In the genomic region with DNA sequence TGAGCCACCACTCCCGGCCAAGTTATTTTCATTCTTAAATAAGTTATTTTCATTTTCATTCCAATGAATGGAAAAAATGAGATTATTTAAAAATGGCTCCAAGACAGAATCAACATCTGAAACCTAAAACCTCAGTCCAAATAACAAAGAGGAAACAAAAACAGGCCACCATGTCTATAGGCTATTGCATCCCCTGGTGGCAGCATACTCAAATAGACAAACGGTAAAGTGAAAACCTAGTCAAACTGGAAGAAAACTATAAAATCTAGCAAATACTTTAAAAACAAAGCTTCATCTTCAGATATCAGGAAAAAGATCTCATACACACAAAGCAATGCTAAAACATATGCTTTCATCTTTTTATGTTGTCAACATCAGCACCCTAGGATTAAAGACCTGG, we compare ENCODE assay signal across 2 cellular contexts.
TF ChIP-seq lines count a peak whose summit lies in the region.

No MANE protein-coding gene starts in this region.

TF ChIP-seq in HepG2, 621 proteins besides CTCF, POLR2A, EP300 and RAD21:
- TF ChIP-seq, protein P1, sequence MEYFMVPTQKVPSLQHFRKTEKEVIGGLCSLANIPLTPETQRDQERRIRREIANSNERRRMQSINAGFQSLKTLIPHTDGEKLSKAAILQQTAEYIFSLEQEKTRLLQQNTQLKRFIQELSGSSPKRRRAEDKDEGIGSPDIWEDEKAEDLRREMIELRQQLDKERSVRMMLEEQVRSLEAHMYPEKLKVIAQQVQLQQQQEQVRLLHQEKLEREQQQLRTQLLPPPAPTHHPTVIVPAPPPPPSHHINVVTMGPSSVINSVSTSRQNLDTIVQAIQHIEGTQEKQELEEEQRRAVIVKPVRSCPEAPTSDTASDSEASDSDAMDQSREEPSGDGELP (IDR thresholded peaks at IDR 0.05; ENCODE audit: borderline replicate concordance, low read depth) = no peak
- TF ChIP-seq STAG1 (CRISPR knock-in tag; IDR thresholded peaks at IDR 0.05) (peak; percentile 29; the same call in 1 of the 2 replicates), ZNF414 (CRISPR knock-in tag; IDR thresholded peaks at IDR 0.05) (no peak), ZNF263 (CRISPR knock-in tag; IDR thresholded peaks at IDR 0.05) (no peak), ZNF44 (CRISPR knock-in tag; IDR thresholded peaks at IDR 0.05) (no peak), SNAI1 (CRISPR knock-in tag; IDR thresholded peaks at IDR 0.05; ENCODE audit: borderline replicate concordance) (no peak), NFE2L2 (IDR thresholded peaks at IDR 0.05; ENCODE audit: low read length) (no peak)
- TF ChIP-seq, protein P2, sequence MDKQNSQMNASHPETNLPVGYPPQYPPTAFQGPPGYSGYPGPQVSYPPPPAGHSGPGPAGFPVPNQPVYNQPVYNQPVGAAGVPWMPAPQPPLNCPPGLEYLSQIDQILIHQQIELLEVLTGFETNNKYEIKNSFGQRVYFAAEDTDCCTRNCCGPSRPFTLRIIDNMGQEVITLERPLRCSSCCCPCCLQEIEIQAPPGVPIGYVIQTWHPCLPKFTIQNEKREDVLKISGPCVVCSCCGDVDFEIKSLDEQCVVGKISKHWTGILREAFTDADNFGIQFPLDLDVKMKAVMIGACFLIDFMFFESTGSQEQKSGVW (CRISPR knock-in tag; IDR thresholded peaks at IDR 0.05; ENCODE audit: borderline replicate concordance) = no peak

TF ChIP-seq in GM12878, 131 proteins besides CTCF, POLR2A, EP300 and RAD21:
- TF ChIP-seq SREBF1 (IDR thresholded peaks at IDR 0.05; ENCODE audit: low read length) (no peak), ATF7 (IDR thresholded peaks at IDR 0.05; ENCODE audit: low read depth) (no peak), JUNB (IDR thresholded peaks at IDR 0.05) (no peak), RB1 (IDR thresholded peaks at IDR 0.05; ENCODE audit: borderline replicate concordance) (no peak)
- TF ChIP-seq, protein P3, sequence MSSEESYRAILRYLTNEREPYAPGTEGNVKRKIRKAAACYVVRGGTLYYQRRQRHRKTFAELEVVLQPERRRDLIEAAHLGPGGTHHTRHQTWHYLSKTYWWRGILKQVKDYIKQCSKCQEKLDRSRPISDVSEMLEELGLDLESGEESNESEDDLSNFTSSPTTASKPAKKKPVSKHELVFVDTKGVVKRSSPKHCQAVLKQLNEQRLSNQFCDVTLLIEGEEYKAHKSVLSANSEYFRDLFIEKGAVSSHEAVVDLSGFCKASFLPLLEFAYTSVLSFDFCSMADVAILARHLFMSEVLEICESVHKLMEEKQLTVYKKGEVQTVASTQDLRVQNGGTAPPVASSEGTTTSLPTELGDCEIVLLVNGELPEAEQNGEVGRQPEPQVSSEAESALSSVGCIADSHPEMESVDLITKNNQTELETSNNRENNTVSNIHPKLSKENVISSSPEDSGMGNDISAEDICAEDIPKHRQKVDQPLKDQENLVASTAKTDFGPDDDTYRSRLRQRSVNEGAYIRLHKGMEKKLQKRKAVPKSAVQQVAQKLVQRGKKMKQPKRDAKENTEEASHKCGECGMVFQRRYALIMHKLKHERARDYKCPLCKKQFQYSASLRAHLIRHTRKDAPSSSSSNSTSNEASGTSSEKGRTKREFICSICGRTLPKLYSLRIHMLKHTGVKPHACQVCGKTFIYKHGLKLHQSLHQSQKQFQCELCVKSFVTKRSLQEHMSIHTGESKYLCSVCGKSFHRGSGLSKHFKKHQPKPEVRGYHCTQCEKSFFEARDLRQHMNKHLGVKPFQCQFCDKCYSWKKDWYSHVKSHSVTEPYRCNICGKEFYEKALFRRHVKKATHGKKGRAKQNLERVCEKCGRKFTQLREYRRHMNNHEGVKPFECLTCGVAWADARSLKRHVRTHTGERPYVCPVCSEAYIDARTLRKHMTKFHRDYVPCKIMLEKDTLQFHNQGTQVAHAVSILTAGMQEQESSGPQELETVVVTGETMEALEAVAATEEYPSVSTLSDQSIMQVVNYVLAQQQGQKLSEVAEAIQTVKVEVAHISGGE (CRISPR knock-in tag; IDR thresholded peaks at IDR 0.05) = no peak
